ENCODE assay signal across 33 cellular contexts in genomic region chr17:43151880-43152456, GRCh38.
"Had no signal": no experiment of that assay in that cellular context is flagged by ENCODE, and none has a peak within 500 bp of the region (broad histone marks: within the 10 kb centered on the region; RNA-seq: fewer than 3 reads in every experiment).

No MANE protein-coding gene starts in this region.

- H3K4me1 Mint-ChIP-seq: activated B cell treated with CpG ODN at 0.5 μM for 24 hours; activated CD4-positive, alpha-beta T cell treated with anti-CD3 and anti-CD28 coated beads for 36 hours; activated CD8-positive, alpha-beta memory T cell treated with anti-CD3 and anti-CD28 coated beads, Interleukin-2, amount 10 ng/mL, durations not matched to agents 7 days and 5 days; brain; nephron progenitor cell; stimulated activated memory B cell treated with anti-CD40 and anti-IgM and Interleukin-4, amounts not matched to agents 10 μg/mL and 1 μg/mL and 100 μg/mL, for 72 hours had no signal

- H3K9me3 ChIP-seq: mucosa of descending colon, neutrophil, ovary, sigmoid colon, suprapubic skin, tibial nerve, uterus had no signal

- H3K4me3 ChIP-seq: cardiac muscle cell, coronary artery, mucosa of descending colon, ovary, sigmoid colon, smooth muscle cell, suprapubic skin, tibial nerve, uterus had no signal

- H3K27ac ChIP-seq: cardiac muscle cell, coronary artery, neutrophil, sigmoid colon, suprapubic skin, tibial nerve, uterus had no signal

- H3K4me3 Mint-ChIP-seq: activated B cell treated with CpG ODN at 0.5 μM for 24 hours; activated CD4-positive, alpha-beta T cell treated with anti-CD3 and anti-CD28 coated beads for 36 hours; activated CD8-positive, alpha-beta memory T cell treated with anti-CD3 and anti-CD28 coated beads, Interleukin-2, amount 10 ng/mL, durations not matched to agents 7 days and 5 days; activated CD8-positive, alpha-beta T cell treated with anti-CD3 and anti-CD28 coated beads, Interleukin-2, amount 10 ng/mL, durations not matched to agents 7 days and 5 days; activated naive CD8-positive, alpha-beta T cell; activated T-cell treated with anti-CD3 and anti-CD28 coated beads, Interleukin-2, amount 50 U/mL, for 72 hours; brain; effector memory CD8-positive, alpha-beta T cell; nephron progenitor cell; stimulated activated memory B cell treated with anti-CD40 and anti-IgM and Interleukin-4, amounts not matched to agents 10 μg/mL and 1 μg/mL and 100 μg/mL, for 72 hours; T-helper 2 cell treated with Interferon-gamma antibody and Interleukin-4, amounts not matched to agents 5 μg/mL and 100 μg/mL, for 36 hours had no signal

- H3K36me3 ChIP-seq: cardiac muscle cell, ovary, uterus had no signal

- H3K4me1 ChIP-seq: sigmoid colon, suprapubic skin, tibial nerve, uterus had no signal

- H3K27ac Mint-ChIP-seq: activated B cell treated with CpG ODN at 0.5 μM for 24 hours; activated CD4-positive, alpha-beta T cell treated with anti-CD3 and anti-CD28 coated beads for 36 hours; activated CD8-positive, alpha-beta memory T cell treated with anti-CD3 and anti-CD28 coated beads, Interleukin-2, amount 10 ng/mL, durations not matched to agents 7 days and 5 days; activated CD8-positive, alpha-beta T cell treated with anti-CD3 and anti-CD28 coated beads, Interleukin-2, amount 10 ng/mL, durations not matched to agents 7 days and 5 days; activated naive CD8-positive, alpha-beta T cell; activated T-cell treated with anti-CD3 and anti-CD28 coated beads, Interleukin-2, amount 50 U/mL, for 72 hours; brain; effector memory CD8-positive, alpha-beta T cell; nephron progenitor cell; progenitor cell of endocrine pancreas; stimulated activated memory B cell treated with anti-CD40 and anti-IgM and Interleukin-4, amounts not matched to agents 10 μg/mL and 1 μg/mL and 100 μg/mL, for 72 hours; T-helper 2 cell treated with Interferon-gamma antibody and Interleukin-4, amounts not matched to agents 5 μg/mL and 100 μg/mL, for 36 hours had no signal

- DNase-seq: activated B cell treated with CpG ODN at 0.5 μM for 24 hours; activated CD4-positive, alpha-beta T cell treated with anti-CD3 and anti-CD28 coated beads for 36 hours; activated CD8-positive, alpha-beta memory T cell treated with anti-CD3 and anti-CD28 coated beads, Interleukin-2, amount 10 ng/mL, durations not matched to agents 7 days and 5 days; activated CD8-positive, alpha-beta T cell treated with anti-CD3 and anti-CD28 coated beads, Interleukin-2, amount 10 ng/mL, durations not matched to agents 7 days and 5 days; activated naive CD4-positive, alpha-beta T cell; activated T-cell treated with anti-CD3 and anti-CD28 coated beads, Interleukin-2, amount 50 U/mL, for 72 hours; aorta; effector memory CD8-positive, alpha-beta T cell; erythroblast; head of caudate nucleus; hippocampal formation; kidney; mucosa of descending colon; nephron progenitor cell; retina; sigmoid colon; stimulated activated CD4-positive, alpha-beta T cell treated with anti-CD3 and anti-CD28 coated beads, Interleukin-1b, Interleukin-23, amount 100 ng/mL, for 48 hours; stimulated activated CD4-positive, alpha-beta T cell treated with anti-CD3 and anti-CD28 coated beads, Interleukin-4, amount 100 ng/mL, for 4 hours; stimulated activated CD8-positive, alpha-beta memory T cell treated with anti-CD3 and anti-CD28 coated beads, Interleukin-4, amount 100 ng/mL, for 48 hours; T-helper 1 cell; uterus had no signal

- ATAC-seq: activated CD4-positive, alpha-beta T cell treated with anti-CD3 and anti-CD28 coated beads for 36 hours; activated CD8-positive, alpha-beta memory T cell treated with anti-CD3 and anti-CD28 coated beads, Interleukin-2, amount 10 ng/mL, durations not matched to agents 7 days and 5 days; activated CD8-positive, alpha-beta T cell treated with anti-CD3 and anti-CD28 coated beads, Interleukin-2, amount 10 ng/mL, durations not matched to agents 7 days and 5 days; activated T-cell treated with anti-CD3 and anti-CD28 coated beads, Interleukin-2, amount 50 U/mL, for 72 hours; effector memory CD8-positive, alpha-beta T cell; mucosa of descending colon; stimulated activated memory B cell treated with anti-CD40 and anti-IgM and Interleukin-4, amounts not matched to agents 10 μg/mL and 1 μg/mL and 100 μg/mL, for 72 hours had no signal

- H3K27me3 ChIP-seq: cardiac muscle cell, neutrophil, ovary, sigmoid colon, suprapubic skin, tibial nerve, uterus had no signal

- H3K9me3 Mint-ChIP-seq: activated T-cell treated with anti-CD3 and anti-CD28 coated beads, Interleukin-2, amount 50 U/mL, for 72 hours; effector memory CD8-positive, alpha-beta T cell; stimulated activated memory B cell treated with anti-CD40 and anti-IgM and Interleukin-4, amounts not matched to agents 10 μg/mL and 1 μg/mL and 100 μg/mL, for 72 hours had no signal

- H3K27me3 Mint-ChIP-seq: activated B cell treated with CpG ODN at 0.5 μM for 24 hours; activated CD4-positive, alpha-beta T cell treated with anti-CD3 and anti-CD28 coated beads for 36 hours; activated CD8-positive, alpha-beta memory T cell treated with anti-CD3 and anti-CD28 coated beads, Interleukin-2, amount 10 ng/mL, durations not matched to agents 7 days and 5 days; activated naive CD8-positive, alpha-beta T cell; brain; effector memory CD8-positive, alpha-beta T cell; progenitor cell of endocrine pancreas; stimulated activated memory B cell treated with anti-CD40 and anti-IgM and Interleukin-4, amounts not matched to agents 10 μg/mL and 1 μg/mL and 100 μg/mL, for 72 hours had no signal
